Comparison of ENCODE assay signal across 8 cellular contexts in the genomic region with DNA sequence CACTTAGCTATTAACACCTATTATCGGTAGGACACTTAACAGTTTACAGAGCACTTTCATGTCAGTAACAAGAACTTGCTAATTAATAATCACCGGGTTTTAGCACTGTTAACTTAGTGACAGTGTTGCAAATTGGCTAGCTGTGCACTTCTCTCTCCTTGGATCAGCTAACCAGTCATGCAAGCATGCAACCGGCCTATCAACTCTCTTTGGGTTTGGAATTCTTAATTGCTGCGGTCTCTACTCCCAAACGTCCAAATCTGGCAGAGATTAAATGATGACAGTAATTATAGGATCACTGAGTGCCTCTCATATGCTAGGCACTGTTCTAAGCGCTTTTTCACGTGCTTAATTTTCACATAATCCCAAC. TPM values are rescaled to one million over a fixed set of nuclear protein-coding genes. Genes with fewer than 3 reads are reported as not detected.
DNase-seq lines count a peak whose midpoint lies in the region; ATAC-seq, FAIRE-seq and TF ChIP-seq lines count a peak whose summit lies in the region.

No MANE protein-coding gene starts in this region.

- intact Hi-C loops in endothelial cell of umbilical vein (cut with micrococcal nuclease): no loop called here
- intact Hi-C loops in aorta (cut with DNase I): no loop called here

- no peaks in the 10 kb centered on the region for H3K27me3 ChIP-seq in endothelial cell of umbilical vein (ENCODE audit: control insufficient read depth in 2 of 2, insufficient read depth in 2 of 2, low read length in 2 of 2)
- no peaks in the 10 kb centered on the region for H3K27me3 ChIP-seq in aorta (ENCODE audit: control insufficient read depth in 1 of 2, insufficient read depth in 2 of 2, low read length in 1 of 2)

- TF ChIP-seq POLR2A in endothelial cell of umbilical vein (IDR thresholded peaks at IDR 0.05; ENCODE audit: low read depth, low read length) (no peak), GM12891 (IDR thresholded peaks at IDR 0.05; ENCODE audit: low read depth, low read length) (no peak)

- H3K27ac ChIP-seq in endothelial cell of umbilical vein (ENCODE audit: insufficient read depth, low read depth, low read length): no peak overlapping the region
- H3K27ac ChIP-seq in aorta (ENCODE audit: low read depth in 1 of 2, low read length in 2 of 2): no peak overlapping the region

- no peak overlapping the region for H2AFZ ChIP-seq in endothelial cell of umbilical vein (ENCODE audit: low read depth, low read length)

- H3K9ac ChIP-seq in endothelial cell of umbilical vein (replicated peaks; ENCODE audit: extremely low read depth, insufficient read depth, low read length): no peak overlapping the region

- H3K79me2 ChIP-seq in endothelial cell of umbilical vein (ENCODE audit: control insufficient read depth, insufficient read depth, low read length): peaks cover 45% of the 10 kb centered on the region

- FAIRE-seq in endothelial cell of umbilical vein (lab: Jason Lieb, UNC): no peak
- FAIRE-seq in GM12891 (lab: Jason Lieb, UNC): no peak

- 26 to 27% methylated on average over 7 of the region's 7 CpGs for WGBS in aorta, 2 donors

- POLR2A ChIA-PET in endothelial cell of umbilical vein (lab: Charles Lee): no interaction called here

- BruUV-seq in endothelial cell of umbilical vein (replicated peaks; lab: Mats Ljungman, UMichigan): no TSS peak

- H3K9me3 ChIP-seq in endothelial cell of umbilical vein (replicated peaks; ENCODE audit: control insufficient read depth, insufficient read depth, low read length) (peaks cover 3% of the 10 kb centered on the region), aorta (ENCODE audit: control insufficient read depth, low read length) (no peaks in the 10 kb centered on the region)

- H3K27me3 Mint-ChIP-seq in progenitor cell of endocrine pancreas: no peaks in the 10 kb centered on the region

- H3K4me1 Mint-ChIP-seq in progenitor cell of endocrine pancreas (ENCODE audit: low read depth): peaks cover 22% of the 10 kb centered on the region

- H3K4me3 Mint-ChIP-seq in progenitor cell of endocrine pancreas (ENCODE audit: low read depth): peak overlapping the region; percentile 92

- TF ChIP-seq CTCF in endothelial cell of umbilical vein (IDR thresholded peaks at IDR 0.05; ENCODE audit: extremely low read depth in 1 of 2, insufficient read depth in 1 of 2, low read depth in 1 of 2, low read length in 2 of 2) (no peak), progenitor cell of endocrine pancreas (IDR thresholded peaks at IDR 0.05; ENCODE audit: unreplicated experiment) (no peak)

- no peaks in the 10 kb centered on the region for H3K9me1 ChIP-seq in endothelial cell of umbilical vein (replicated peaks; ENCODE audit: control insufficient read depth, extremely low read depth, insufficient read depth, low read length)

- dilution Hi-C loops in endothelial cell of umbilical vein (cut with MboI; ENCODE audit: extremely low pct_ligation_motif_present, low sequenced_read_pairs): no loop called here

- DNase-seq in GM03348 (ENCODE audit: low spot score) (peak; percentile 33), OCI-M1 (lab: John Stamatoyannopoulos, UW) (peak; percentile 21), endothelial cell of umbilical vein (ENCODE audit: low read depth, low spot score) (no peak), progenitor cell of endocrine pancreas (ENCODE audit: low spot score, unreplicated experiment) (no peak), glomerular visceral epithelial cell (ENCODE audit: extremely low spot score) (no peak), GM12891 (ENCODE audit: insufficient read length, low spot score) (no peak), aorta (no peak)

- ATAC-seq in GM21423 (IDR thresholded peaks at IDR 0.05; ENCODE audit: unreplicated experiment) (no peak), aorta (ENCODE audit: low FRiP score) (no peak)

- H3K36me3 ChIP-seq in endothelial cell of umbilical vein (ENCODE audit: control insufficient read depth in 2 of 2, extremely low read depth in 1 of 2, insufficient read depth in 2 of 2, low read length in 2 of 2): no peaks in the 10 kb centered on the region
- H3K36me3 ChIP-seq in aorta (ENCODE audit: control insufficient read depth in 1 of 2, insufficient read depth in 2 of 2, low read length in 1 of 2): no peaks in the 10 kb centered on the region

- H3K4me1 ChIP-seq in endothelial cell of umbilical vein (ENCODE audit: control insufficient read depth, extremely low read depth, insufficient read depth, low read length) (peaks cover 11% of the 10 kb centered on the region), aorta (ENCODE audit: control insufficient read depth in 1 of 2, insufficient read depth in 2 of 2, low read length in 2 of 2) (no peaks in the 10 kb centered on the region)

- CTCF ChIA-PET in endothelial cell of umbilical vein (lab: Charles Lee): interaction anchor here (0.6 kb wide), 3 partner anchors 13 to 73 kb away, joined by 3 read pairs; no protein-coding TSS in a partner anchor

- peaks cover 1% of the 10 kb centered on the region for H3K36me3 Mint-ChIP-seq in progenitor cell of endocrine pancreas (ENCODE audit: insufficient read depth)

- peaks cover 3% of the 10 kb centered on the region for H4K20me1 ChIP-seq in endothelial cell of umbilical vein (replicated peaks; ENCODE audit: control insufficient read depth, extremely low read depth, insufficient read depth, low read length)

- H3K27ac Mint-ChIP-seq in progenitor cell of endocrine pancreas: peak overlapping the region; percentile 95

- no peaks in the 10 kb centered on the region for H3K9me3 Mint-ChIP-seq in progenitor cell of endocrine pancreas (ENCODE audit: low read depth)

- H3K4me3 ChIP-seq in endothelial cell of umbilical vein (replicated peaks in 1 of 3; ENCODE audit: insufficient read depth in 1 of 3, low read depth in 1 of 3, low read length in 3 of 3): peak overlapping the region in 1 of 3 experiments; percentile 79
- no peak overlapping the region for H3K4me3 ChIP-seq in aorta (ENCODE audit: low read length in 2 of 2)

- peak overlapping the region; percentile 71 for H3K4me2 ChIP-seq in endothelial cell of umbilical vein (ENCODE audit: insufficient read depth, low read length)

TF ChIP-seq in endothelial cell of umbilical vein, 7 proteins besides CTCF, POLR2A, EP300 and RAD21 (continues in another document):
- TF ChIP-seq POLR2AphosphoS5 (IDR thresholded peaks at IDR 0.05; ENCODE audit: insufficient read depth, low read depth, low read length): no peak
- TF ChIP-seq, protein P1, sequence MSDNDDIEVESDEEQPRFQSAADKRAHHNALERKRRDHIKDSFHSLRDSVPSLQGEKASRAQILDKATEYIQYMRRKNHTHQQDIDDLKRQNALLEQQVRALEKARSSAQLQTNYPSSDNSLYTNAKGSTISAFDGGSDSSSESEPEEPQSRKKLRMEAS (IDR thresholded peaks at IDR 0.05; ENCODE audit: insufficient read depth, insufficient read length): no peak
- no peak for TF ChIP-seq GATA2 (IDR thresholded peaks at IDR 0.05; ENCODE audit: insufficient read depth, insufficient read length, low read depth, low read length)

TF ChIP-seq in GM12891, 5 proteins besides CTCF, POLR2A, EP300 and RAD21:
- TF ChIP-seq POU2F2 (IDR thresholded peaks at IDR 0.05; ENCODE audit: low read depth, low read length) (no peak), SPI1 (IDR thresholded peaks at IDR 0.05; ENCODE audit: low read depth, low read length) (no peak), PAX5 (IDR thresholded peaks at IDR 0.05; ENCODE audit: insufficient read depth, low read length, severe bottlenecking) (no peak), TAF1 (IDR thresholded peaks at IDR 0.05; ENCODE audit: low read depth, low read length) (no peak), POLR2AphosphoS5 (IDR thresholded peaks at IDR 0.05; ENCODE audit: low read depth, low read length) (no peak)

RNA-seq across cellular contexts. Expression of gene EPS15L1, which starts 1.2 kb away (rescaled TPM):
- total RNA-seq in endothelial cell of umbilical vein (31.2 and 38.8 TPM in 2 replicates), progenitor cell of endocrine pancreas (56.8 and 59.3 TPM in 2 replicates), aorta (10 to 100 TPM; 32.3 to 44.7 TPM)
- polyA plus RNA-seq in endothelial cell of umbilical vein (14.5 and 16.5 TPM in 2 replicates), aorta (10 to 100 TPM in 1 of 2 donors, 1 to 10 TPM in 1; 7.1 to 15.7 TPM)
- 13.2 and 14.2 TPM in 2 replicates for polyA plus RNA-seq in endothelial cell of umbilical vein (2011; cell fraction: cytosol; rRNA removed)
- 29.6 and 31.8 TPM in 2 replicates for polyA plus RNA-seq in endothelial cell of umbilical vein (2011; cell fraction: nucleus; rRNA removed)
- polyA plus RNA-seq in endothelial cell of umbilical vein (2012): 28.2 and 29.0 TPM in 2 replicates
- polyA minus RNA-seq in endothelial cell of umbilical vein: 19.2 and 21.6 TPM in 2 replicates
- 12.3 TPM for polyA minus RNA-seq in endothelial cell of umbilical vein (2011; cell fraction: cytosol; rRNA and poly(A)+ RNA removed)
- 36.1 TPM in 2 replicates for polyA minus RNA-seq in endothelial cell of umbilical vein (2011; cell fraction: nucleus; rRNA and poly(A)+ RNA removed)
- 29.1 TPM for polyA plus RNA-seq in GM12891 (2012; ENCODE audit: low read depth, missing spikeins)

RNA-seq across cellular contexts. Expression of gene CALR3, which starts 25.4 kb away (rescaled TPM):
- not detected in 2 replicates for total RNA-seq in endothelial cell of umbilical vein
- not detected in 2 replicates for polyA plus RNA-seq in endothelial cell of umbilical vein
- polyA plus RNA-seq in endothelial cell of umbilical vein (2011; cell fraction: cytosol; rRNA removed): not detected in 2 replicates
- polyA plus RNA-seq in endothelial cell of umbilical vein (2011; cell fraction: nucleus; rRNA removed): not detected in 2 replicates
- not detected in 2 replicates for polyA plus RNA-seq in endothelial cell of umbilical vein (2012)
- not detected in 2 replicates for polyA minus RNA-seq in endothelial cell of umbilical vein
- polyA minus RNA-seq in endothelial cell of umbilical vein (2011; cell fraction: cytosol; rRNA and poly(A)+ RNA removed): not detected
- polyA minus RNA-seq in endothelial cell of umbilical vein (2011; cell fraction: nucleus; rRNA and poly(A)+ RNA removed): not detected in 2 replicates
- total RNA-seq in progenitor cell of endocrine pancreas: not detected in 2 replicates
- polyA plus RNA-seq in GM12891 (2012; ENCODE audit: low read depth, missing spikeins): 0.33 TPM
- not detected for total RNA-seq in aorta
- not detected for polyA plus RNA-seq in aorta

RNA-seq across cellular contexts. Expression of gene C19orf44, which starts 25.7 kb away (rescaled TPM):
- total RNA-seq in endothelial cell of umbilical vein: 4.3 and 4.8 TPM in 2 replicates
- polyA plus RNA-seq in endothelial cell of umbilical vein: 2.8 and 3.5 TPM in 2 replicates
- 3.2 and 3.5 TPM in 2 replicates for polyA plus RNA-seq in endothelial cell of umbilical vein (2011; cell fraction: cytosol; rRNA removed)
- polyA plus RNA-seq in endothelial cell of umbilical vein (2011; cell fraction: nucleus; rRNA removed): 7.7 and 8.4 TPM in 2 replicates
- polyA plus RNA-seq in endothelial cell of umbilical vein (2012): 2.6 and 4.2 TPM in 2 replicates
- 1.4 TPM in 2 replicates for polyA minus RNA-seq in endothelial cell of umbilical vein
- 5.8 TPM for polyA minus RNA-seq in endothelial cell of umbilical vein (2011; cell fraction: cytosol; rRNA and poly(A)+ RNA removed)
- 2.3 and 2.6 TPM in 2 replicates for polyA minus RNA-seq in endothelial cell of umbilical vein (2011; cell fraction: nucleus; rRNA and poly(A)+ RNA removed)
- total RNA-seq in progenitor cell of endocrine pancreas: 11.5 and 12.3 TPM in 2 replicates
- polyA plus RNA-seq in GM12891 (2012; ENCODE audit: low read depth, missing spikeins): 3.9 TPM
- total RNA-seq in aorta: 1 to 10 TPM; 3.6 to 6.4 TPM
- 1 to 10 TPM; 1.4 to 8.2 TPM for polyA plus RNA-seq in aorta

Comparison
In these comparisons a context has a peak if more than half of its experiments do, and no peak if none do; other contexts are left out.
1. DNase-seq: peak in GM03348 (single experiment) and OCI-M1 (single experiment); none in endothelial cell of umbilical vein (single experiment), progenitor cell of endocrine pancreas (single experiment), glomerular visceral epithelial cell (single experiment), GM12891 (single experiment) and aorta (0 of 2).